In the genomic region with DNA sequence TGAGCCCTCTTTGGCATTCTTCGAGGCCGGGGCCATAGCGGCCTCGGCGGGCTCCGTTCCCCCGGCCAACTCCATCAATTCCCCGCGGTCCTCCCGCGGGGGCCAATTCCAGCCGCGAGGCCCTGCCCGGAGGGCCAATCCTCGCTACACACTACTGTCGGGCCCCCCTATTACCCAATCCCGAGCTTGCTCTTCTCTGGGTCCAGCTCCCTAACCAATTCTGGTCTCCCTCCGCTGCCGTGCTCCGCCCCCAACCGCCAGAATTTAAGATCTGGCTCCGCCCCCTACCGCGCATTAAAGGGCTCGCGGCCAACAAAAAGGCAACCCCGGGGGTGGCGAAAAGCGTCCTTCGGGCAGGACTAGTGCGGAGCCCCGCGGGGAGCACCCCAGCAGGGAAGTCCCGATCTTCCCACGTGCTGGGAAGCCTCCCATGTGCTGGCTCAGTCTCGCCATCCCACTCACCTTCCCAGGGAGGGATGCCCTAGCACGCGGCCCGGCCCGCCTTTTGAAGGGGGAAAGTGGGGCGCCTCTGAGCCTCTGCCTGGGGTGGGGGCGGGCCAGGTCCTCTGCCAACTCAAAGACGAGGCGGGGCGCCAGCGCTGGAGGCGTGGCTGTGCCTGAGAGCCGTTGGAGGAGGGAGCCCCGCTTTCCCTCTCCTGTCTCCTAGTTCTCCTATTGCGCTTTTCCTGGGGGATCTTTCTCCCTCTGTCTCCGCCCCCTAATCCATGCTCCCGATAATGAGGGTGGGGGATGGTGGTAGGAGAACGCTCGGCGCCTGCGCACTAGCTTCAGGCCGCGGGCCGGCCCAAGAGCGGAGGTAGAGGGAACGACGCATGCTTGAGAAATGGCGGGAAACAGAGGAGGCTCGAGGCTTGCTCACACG, we compare ENCODE assay signal across 8 cellular contexts. TPM values are rescaled to one million over a fixed set of nuclear protein-coding genes. Genes with fewer than 3 reads are reported as not detected.
A peak's percentile ranks its signal among the peaks of the same experiment; 100 is the strongest.
DNase-seq lines count a peak whose midpoint lies in the region; ATAC-seq, FAIRE-seq and TF ChIP-seq lines count a peak whose summit lies in the region.

No MANE protein-coding gene starts in this region.

- H3K36me3 ChIP-seq in bronchial epithelial cell (ENCODE audit: control insufficient read depth, insufficient read depth, low read length) (no peaks in the 10 kb centered on the region), WERI-Rb-1 (no peaks in the 10 kb centered on the region)

- peak; percentile 89 for ATAC-seq in HG02798 (IDR thresholded peaks at IDR 0.05; ENCODE audit: poor library complexity, unreplicated experiment)

- TF ChIP-seq POLR2A in GM15510 (IDR thresholded peaks at IDR 0.05; ENCODE audit: borderline replicate concordance, extremely low read depth, insufficient read length), result peak; percentile 26

- no peaks in the 10 kb centered on the region for H3K27me3 ChIP-seq in bronchial epithelial cell (ENCODE audit: control insufficient read depth, insufficient read depth, low read length)
- H3K27me3 ChIP-seq in WERI-Rb-1 (ENCODE audit: insufficient read depth, low read depth, severe bottlenecking), result no peaks in the 10 kb centered on the region

- H3K27ac ChIP-seq in skin epidermis (peak overlapping the region in 18 of 21 experiments; percentile 10 to 78 (median 50)), WERI-Rb-1 (no peak overlapping the region)

- DNase-seq in NCI-H187 treated with DMSO at 0.1 percent for 48 hours (lab: John Stamatoyannopoulos, UW), result peak; percentile 64
- peak; percentile 83 for DNase-seq in bronchial epithelial cell (ENCODE audit: low read depth)
- DNase-seq in iPS-NIHi7 (ENCODE audit: extremely low spot score), result peak; percentile 94
- DNase-seq in WERI-Rb-1, result no peak

- no peak for FAIRE-seq in bronchial epithelial cell (lab: Jason Lieb, UNC)

- H3K4me3 ChIP-seq in WI38 (ENCODE audit: low read depth, low read length) (peak overlapping the region; percentile 72), bronchial epithelial cell (ENCODE audit: low read depth, low read length) (peak overlapping the region; percentile 59), skin epidermis (peak overlapping the region; percentile 42 to 55 (median 47)), WERI-Rb-1 (ENCODE audit: low read depth, low read length) (no peak overlapping the region)

- H3K9me3 ChIP-seq in WERI-Rb-1 (ENCODE audit: severe bottlenecking), result peaks cover 2% of the 10 kb centered on the region

- TF ChIP-seq CTCF in WI38 (IDR thresholded peaks at IDR 0.05; ENCODE audit: low read depth, low read length) (no peak), bronchial epithelial cell (IDR thresholded peaks at IDR 0.05; ENCODE audit: insufficient read depth, low read length, severe bottlenecking) (no peak), WERI-Rb-1 (IDR thresholded peaks at IDR 0.05; ENCODE audit: low read depth, low read length) (no peak)

RNA-seq across cellular contexts. Expression of a gene that starts 3.5 kb away (rescaled TPM):
- total RNA-seq in bronchial epithelial cell, result 7.6 and 8.6 TPM in 2 replicates

RNA-seq across cellular contexts. Expression of a gene that starts 19.0 kb away (rescaled TPM):
- 1.1 and 5.8 TPM in 2 replicates for total RNA-seq in bronchial epithelial cell

RNA-seq across cellular contexts. Expression of a gene that starts 33.6 kb away (rescaled TPM):
- 1.7 TPM in 1 of 2 replicates, not detected in the other for total RNA-seq in bronchial epithelial cell
